ENCODE assay signal across 8 cellular contexts in genomic region chr11:75562836-75563484, GRCh38. TPM values are rescaled to one million over a fixed set of nuclear protein-coding genes. Genes with fewer than 3 reads are reported as not detected.
DNase-seq lines count a peak whose midpoint lies in the region; ATAC-seq and TF ChIP-seq lines count a peak whose summit lies in the region.

No MANE protein-coding gene starts in this region.

- H3K36me3 Mint-ChIP-seq in activated T-helper 2 cell treated with anti-CD3 and anti-CD28 coated beads, Interferon-gamma antibody, Interleukin-2, Interleukin-4, amounts not matched to agents 10 μg/mL and 5 μg/mL and 100 μg/mL, durations not matched to agents 14 hours and 24 hours and 36 hours (ENCODE audit: low read depth), result no peaks in the 10 kb centered on the region

- no peak for TF ChIP-seq POLR2A in sigmoid colon (IDR thresholded peaks at IDR 0.05)

- H3K27ac ChIP-seq in right atrium auricular region (peak overlapping the region; percentile 100), sigmoid colon (peak overlapping the region; percentile 98 to 100 (median 100))

- H3K27me3 ChIP-seq in right atrium auricular region (no peaks in the 10 kb centered on the region), sigmoid colon (no peaks in the 10 kb centered on the region)

- peak overlapping the region; percentile 96 for H3K4me3 ChIP-seq in AG09309 (ENCODE audit: control insufficient read depth, low read depth, low read length)
- peak overlapping the region; percentile 82 to 87 for H3K4me3 ChIP-seq in right atrium auricular region
- H3K4me3 ChIP-seq in sigmoid colon, result peak overlapping the region; percentile 80 to 91 (median 84)

- no peak for ATAC-seq in HG03520 (IDR thresholded peaks at IDR 0.05; ENCODE audit: unreplicated experiment)
- ATAC-seq in GM21447 (IDR thresholded peaks at IDR 0.05; ENCODE audit: unreplicated experiment), result no peak

- no peaks in the 10 kb centered on the region for H3K9me3 ChIP-seq in right atrium auricular region
- no peaks in the 10 kb centered on the region for H3K9me3 ChIP-seq in sigmoid colon

- no peaks in the 10 kb centered on the region for H3K27me3 Mint-ChIP-seq in activated T-helper 2 cell treated with anti-CD3 and anti-CD28 coated beads, Interferon-gamma antibody, Interleukin-2, Interleukin-4, amounts not matched to agents 10 μg/mL and 5 μg/mL and 100 μg/mL, durations not matched to agents 14 hours and 24 hours and 36 hours (ENCODE audit: low read depth)

- TF ChIP-seq CTCF in AG09309 (IDR thresholded peaks at IDR 0.05; ENCODE audit: control insufficient read depth, insufficient read depth, low read depth, low read length, missing control alignments) (no peak), right atrium auricular region (IDR thresholded peaks at IDR 0.05) (no peak), sigmoid colon (IDR thresholded peaks at IDR 0.05) (no peak)

- peak overlapping the region; percentile 91 for H3K4me3 Mint-ChIP-seq in activated T-helper 2 cell treated with anti-CD3 and anti-CD28 coated beads, Interferon-gamma antibody, Interleukin-2, Interleukin-4, amounts not matched to agents 10 μg/mL and 5 μg/mL and 100 μg/mL, durations not matched to agents 14 hours and 24 hours and 36 hours (ENCODE audit: low read depth)

- intact Hi-C loops in activated T-helper 2 cell treated with anti-CD3 and anti-CD28 coated beads, Interferon-gamma antibody, Interleukin-2, Interleukin-4, amounts not matched to agents 10 μg/mL and 5 μg/mL and 100 μg/mL, durations not matched to agents 14 hours and 24 hours and 36 hours (cut with micrococcal nuclease), result no loop called here
- intact Hi-C loops in sigmoid colon (cut with DNase I), result no loop called here

- H3K4me1 ChIP-seq in right atrium auricular region, result peaks cover 0 to 86% of the 10 kb centered on the region in 2 donors
- peaks cover 0 to 90% (median 87%) of the 10 kb centered on the region in 4 donors for H3K4me1 ChIP-seq in sigmoid colon

- TF ChIP-seq EP300 in sigmoid colon (IDR thresholded peaks at IDR 0.05), result no peak

- H3K36me3 ChIP-seq in right atrium auricular region (peaks cover 24% of the 10 kb centered on the region), sigmoid colon (peaks cover 11 to 21% (median 17%) of the 10 kb centered on the region in 4 donors)

- no peaks in the 10 kb centered on the region for H3K9me3 Mint-ChIP-seq in activated T-helper 2 cell treated with anti-CD3 and anti-CD28 coated beads, Interferon-gamma antibody, Interleukin-2, Interleukin-4, amounts not matched to agents 10 μg/mL and 5 μg/mL and 100 μg/mL, durations not matched to agents 14 hours and 24 hours and 36 hours

- DNase-seq in AG09309 (ENCODE audit: low read depth), result no peak
- DNase-seq in HT-29 (ENCODE audit: low spot score), result peak; percentile 71
- no peak for DNase-seq in activated T-helper 2 cell treated with anti-CD3 and anti-CD28 coated beads, Interferon-gamma antibody, Interleukin-2, Interleukin-4, amounts not matched to agents 10 μg/mL and 5 μg/mL and 100 μg/mL, durations not matched to agents 14 hours and 24 hours and 36 hours (ENCODE audit: low spot score)
- no peak for DNase-seq in right atrium auricular region (ENCODE audit: low spot score)
- DNase-seq in sigmoid colon, result no peak
- no peak for DNase-seq in NCI-H748 (lab: John Stamatoyannopoulos, UW; ENCODE audit: unreplicated experiment)

- peaks cover 11% of the 10 kb centered on the region for H3K4me1 Mint-ChIP-seq in activated T-helper 2 cell treated with anti-CD3 and anti-CD28 coated beads, Interferon-gamma antibody, Interleukin-2, Interleukin-4, amounts not matched to agents 10 μg/mL and 5 μg/mL and 100 μg/mL, durations not matched to agents 14 hours and 24 hours and 36 hours (ENCODE audit: low read depth)

- 9 to 16% methylated on average over 16 of the region's 16 CpGs for WGBS in sigmoid colon, 2 donors

- peak overlapping the region; percentile 88 for H3K27ac Mint-ChIP-seq in activated T-helper 2 cell treated with anti-CD3 and anti-CD28 coated beads, Interferon-gamma antibody, Interleukin-2, Interleukin-4, amounts not matched to agents 10 μg/mL and 5 μg/mL and 100 μg/mL, durations not matched to agents 14 hours and 24 hours and 36 hours

RNA-seq across cellular contexts. Expression of gene SERPINH1, which starts 0.9 kb away (rescaled TPM):
- total RNA-seq in HT-29 (2014; rRNA removed; shearing (Covaris generic)), result 138 and 141 TPM in 2 replicates
- total RNA-seq in activated T-helper 2 cell treated with anti-CD3 and anti-CD28 coated beads, Interferon-gamma antibody, Interleukin-2, Interleukin-4, amounts not matched to agents 10 μg/mL and 5 μg/mL and 100 μg/mL, durations not matched to agents 14 hours and 24 hours and 36 hours, result 23.8 and 23.9 TPM in 2 replicates
- total RNA-seq in right atrium auricular region (100 to 1,000 TPM; 114 to 195 TPM), sigmoid colon (100 to 1,000 TPM; 151 to 201 (median 172) TPM)
- polyA plus RNA-seq in sigmoid colon, result 10 to 100 TPM; 12.0 to 57.1 (median 17.6) TPM

RNA-seq across cellular contexts. Expression of gene GDPD5, which starts 37.2 kb away (rescaled TPM):
- 2.8 and 4.0 TPM in 2 replicates for total RNA-seq in HT-29 (2014; rRNA removed; shearing (Covaris generic))
- total RNA-seq in activated T-helper 2 cell treated with anti-CD3 and anti-CD28 coated beads, Interferon-gamma antibody, Interleukin-2, Interleukin-4, amounts not matched to agents 10 μg/mL and 5 μg/mL and 100 μg/mL, durations not matched to agents 14 hours and 24 hours and 36 hours, result 11.0 and 14.9 TPM in 2 replicates
- total RNA-seq in right atrium auricular region (1 to 10 TPM; 3.5 to 6.1 TPM), sigmoid colon (1 to 10 TPM; 4.3 to 7.5 (median 5.8) TPM)
- polyA plus RNA-seq in sigmoid colon, result 1 to 10 TPM in 2 of 3 donors, not detected in 1; 2.4 to 8.1 TPM
